In genomic region chr4:6986781-6987565, GRCh38 we compare ENCODE assay signal across 1 cellular context.
A peak's percentile ranks its signal among the peaks of the same experiment; 100 is the strongest.
TF ChIP-seq lines count a peak whose summit lies in the region.

No MANE protein-coding gene starts in this region.

TF ChIP-seq in HEK293, 187 proteins besides CTCF, POLR2A, EP300 and RAD21 (continued from another document):
- TF ChIP-seq ZNF398 (tag by site-specific recombination; IDR thresholded peaks at IDR 0.05) (peak; percentile 27; the same call in 1 of the 2 replicates), TRIM28 (IDR thresholded peaks at IDR 0.05; ENCODE audit: borderline replicate concordance, low read length) (no peak; the same call in 1 of the 2 replicates), RBAK (tag by site-specific recombination; IDR thresholded peaks at IDR 0.05) (no peak), ZNF544 (tag by site-specific recombination; IDR thresholded peaks at IDR 0.05) (no peak), PRDM1 (tag by site-specific recombination; IDR thresholded peaks at IDR 0.05) (no peak), ZNF10 (tag by site-specific recombination; IDR thresholded peaks at IDR 0.05) (0 out of 2 replicates have a peak, but pooled peaks have one; percentile 76), OSR2 (tag by site-specific recombination; IDR thresholded peaks at IDR 0.05) (peak; percentile 52), ZNF274 (IDR thresholded peaks at IDR 0.05; ENCODE audit: low read length) (no peak), ZNF274 (tag by site-specific recombination; IDR thresholded peaks at IDR 0.05; ENCODE audit: borderline replicate concordance) (no peak), ZNF341 (tag by site-specific recombination; IDR thresholded peaks at IDR 0.05; ENCODE audit: low read depth) (peak; percentile 93), KLF9 (tag by site-specific recombination; IDR thresholded peaks at IDR 0.05; ENCODE audit: low read depth) (peak; percentile 56), ZEB2 (tag by site-specific recombination; IDR thresholded peaks at IDR 0.05) (peak; percentile 22; the same call in 1 of the 2 replicates), ZNF76 (tag by site-specific recombination; IDR thresholded peaks at IDR 0.05; ENCODE audit: borderline replicate concordance, low read depth) (0 out of 2 replicates have a peak, but pooled peaks have one; percentile 46), KLF16 (tag by site-specific recombination; IDR thresholded peaks at IDR 0.05) (no peak; the same call in 1 of the 2 replicates), GLIS1 (tag by site-specific recombination; IDR thresholded peaks at IDR 0.05) (peak; percentile 30; the same call in 1 of the 2 replicates), HOXA7 (CRISPR knock-in tag; IDR thresholded peaks at IDR 0.05; ENCODE audit: borderline replicate concordance) (no peak), ZNF423 (tag by site-specific recombination; IDR thresholded peaks at IDR 0.05) (peak; percentile 55; the same call in 1 of the 2 replicates), ZNF600 (tag by site-specific recombination; IDR thresholded peaks at IDR 0.05) (peak; percentile 38)
- TF ChIP-seq, protein P1, sequence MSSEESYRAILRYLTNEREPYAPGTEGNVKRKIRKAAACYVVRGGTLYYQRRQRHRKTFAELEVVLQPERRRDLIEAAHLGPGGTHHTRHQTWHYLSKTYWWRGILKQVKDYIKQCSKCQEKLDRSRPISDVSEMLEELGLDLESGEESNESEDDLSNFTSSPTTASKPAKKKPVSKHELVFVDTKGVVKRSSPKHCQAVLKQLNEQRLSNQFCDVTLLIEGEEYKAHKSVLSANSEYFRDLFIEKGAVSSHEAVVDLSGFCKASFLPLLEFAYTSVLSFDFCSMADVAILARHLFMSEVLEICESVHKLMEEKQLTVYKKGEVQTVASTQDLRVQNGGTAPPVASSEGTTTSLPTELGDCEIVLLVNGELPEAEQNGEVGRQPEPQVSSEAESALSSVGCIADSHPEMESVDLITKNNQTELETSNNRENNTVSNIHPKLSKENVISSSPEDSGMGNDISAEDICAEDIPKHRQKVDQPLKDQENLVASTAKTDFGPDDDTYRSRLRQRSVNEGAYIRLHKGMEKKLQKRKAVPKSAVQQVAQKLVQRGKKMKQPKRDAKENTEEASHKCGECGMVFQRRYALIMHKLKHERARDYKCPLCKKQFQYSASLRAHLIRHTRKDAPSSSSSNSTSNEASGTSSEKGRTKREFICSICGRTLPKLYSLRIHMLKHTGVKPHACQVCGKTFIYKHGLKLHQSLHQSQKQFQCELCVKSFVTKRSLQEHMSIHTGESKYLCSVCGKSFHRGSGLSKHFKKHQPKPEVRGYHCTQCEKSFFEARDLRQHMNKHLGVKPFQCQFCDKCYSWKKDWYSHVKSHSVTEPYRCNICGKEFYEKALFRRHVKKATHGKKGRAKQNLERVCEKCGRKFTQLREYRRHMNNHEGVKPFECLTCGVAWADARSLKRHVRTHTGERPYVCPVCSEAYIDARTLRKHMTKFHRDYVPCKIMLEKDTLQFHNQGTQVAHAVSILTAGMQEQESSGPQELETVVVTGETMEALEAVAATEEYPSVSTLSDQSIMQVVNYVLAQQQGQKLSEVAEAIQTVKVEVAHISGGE (tag by site-specific recombination; conservative IDR thresholded peaks at IDR 0.05; ENCODE audit: low read depth) = no peak
- TF ChIP-seq, protein P2, sequence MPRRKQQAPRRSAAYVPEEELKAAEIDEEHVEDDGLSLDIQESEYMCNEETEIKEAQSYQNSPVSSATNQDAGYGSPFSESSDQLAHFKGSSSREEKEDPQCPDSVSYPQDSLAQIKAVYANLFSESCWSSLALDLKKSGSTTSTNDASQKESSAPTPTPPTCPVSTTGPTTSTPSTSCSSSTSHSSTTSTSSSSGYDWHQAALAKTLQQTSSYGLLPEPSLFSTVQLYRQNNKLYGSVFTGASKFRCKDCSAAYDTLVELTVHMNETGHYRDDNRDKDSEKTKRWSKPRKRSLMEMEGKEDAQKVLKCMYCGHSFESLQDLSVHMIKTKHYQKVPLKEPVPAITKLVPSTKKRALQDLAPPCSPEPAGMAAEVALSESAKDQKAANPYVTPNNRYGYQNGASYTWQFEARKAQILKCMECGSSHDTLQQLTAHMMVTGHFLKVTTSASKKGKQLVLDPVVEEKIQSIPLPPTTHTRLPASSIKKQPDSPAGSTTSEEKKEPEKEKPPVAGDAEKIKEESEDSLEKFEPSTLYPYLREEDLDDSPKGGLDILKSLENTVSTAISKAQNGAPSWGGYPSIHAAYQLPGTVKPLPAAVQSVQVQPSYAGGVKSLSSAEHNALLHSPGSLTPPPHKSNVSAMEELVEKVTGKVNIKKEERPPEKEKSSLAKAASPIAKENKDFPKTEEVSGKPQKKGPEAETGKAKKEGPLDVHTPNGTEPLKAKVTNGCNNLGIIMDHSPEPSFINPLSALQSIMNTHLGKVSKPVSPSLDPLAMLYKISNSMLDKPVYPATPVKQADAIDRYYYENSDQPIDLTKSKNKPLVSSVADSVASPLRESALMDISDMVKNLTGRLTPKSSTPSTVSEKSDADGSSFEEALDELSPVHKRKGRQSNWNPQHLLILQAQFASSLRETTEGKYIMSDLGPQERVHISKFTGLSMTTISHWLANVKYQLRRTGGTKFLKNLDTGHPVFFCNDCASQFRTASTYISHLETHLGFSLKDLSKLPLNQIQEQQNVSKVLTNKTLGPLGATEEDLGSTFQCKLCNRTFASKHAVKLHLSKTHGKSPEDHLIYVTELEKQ (tag by site-specific recombination; IDR thresholded peaks at IDR 0.05; ENCODE audit: borderline replicate concordance) = no peak
TF ChIP-seq in HEK293: peak in this region for 32.
